35 cellular contexts compared by ENCODE assay signal in genomic region chr15:43544266-43544665, GRCh38. TPM values are rescaled to one million over a fixed set of nuclear protein-coding genes. Genes with fewer than 3 reads are reported as not detected.
"Had no signal": no experiment of that assay in that cellular context is flagged by ENCODE, and none has a peak within 500 bp of the region (broad histone marks: within the 10 kb centered on the region; RNA-seq: fewer than 3 reads in every experiment).

No MANE protein-coding gene starts in this region.

- H3K27ac Mint-ChIP-seq: activated B cell treated with CpG ODN at 0.5 μM for 24 hours; activated CD8-positive, alpha-beta T cell treated with anti-CD3 and anti-CD28 coated beads for 36 hours; activated naive CD4-positive, alpha-beta T cell treated with anti-CD3 and anti-CD28 coated beads for 36 hours; activated naive CD4-positive, alpha-beta T cell treated with anti-CD3 and anti-CD28 coated beads, Interleukin-2, amount 50 U/mL, for 24 hours; activated naive CD8-positive, alpha-beta T cell treated with anti-CD3 and anti-CD28 coated beads for 36 hours; activated naive CD8-positive, alpha-beta T cell treated with anti-CD3 and anti-CD28 coated beads, Interleukin-2, amount 50 U/mL, for 24 hours; activated T-helper 1 cell treated with anti-CD3 and anti-CD28 coated beads, Interleukin-12 subunit alpha, Interleukin-12 subunit beta, Interleukin-2, Interleukin-4 antibody, amounts not matched to agents 30 ng/mL and 10 ng/mL and 1 ng/mL, durations not matched to agents 14 hours and 24 hours and 36 hours; activated T-helper 2 cell treated with anti-CD3 and anti-CD28 coated beads, Interferon-gamma antibody, Interleukin-2, Interleukin-4, amounts not matched to agents 10 μg/mL and 5 μg/mL and 100 μg/mL, durations not matched to agents 14 hours and 24 hours and 36 hours; effector memory CD8-positive, alpha-beta T cell had no signal

- H3K4me3 Mint-ChIP-seq: activated B cell treated with CpG ODN at 0.5 μM for 24 hours; activated CD8-positive, alpha-beta T cell treated with anti-CD3 and anti-CD28 coated beads for 36 hours; activated naive CD4-positive, alpha-beta T cell treated with anti-CD3 and anti-CD28 coated beads for 36 hours; activated naive CD4-positive, alpha-beta T cell treated with anti-CD3 and anti-CD28 coated beads, Interleukin-2, amount 50 U/mL, for 24 hours; activated naive CD8-positive, alpha-beta T cell treated with anti-CD3 and anti-CD28 coated beads for 36 hours; activated naive CD8-positive, alpha-beta T cell treated with anti-CD3 and anti-CD28 coated beads, Interleukin-2, amount 50 U/mL, for 24 hours; activated T-helper 1 cell treated with anti-CD3 and anti-CD28 coated beads, Interleukin-12 subunit alpha, Interleukin-12 subunit beta, Interleukin-2, Interleukin-4 antibody, amounts not matched to agents 30 ng/mL and 10 ng/mL and 1 ng/mL, durations not matched to agents 14 hours and 24 hours and 36 hours; effector memory CD8-positive, alpha-beta T cell had no signal

- H3K4me1 ChIP-seq: adrenal gland, body of pancreas, esophagus muscularis mucosa, foreskin keratinocyte, gastrocnemius medialis, heart left ventricle had no signal

- H3K27ac ChIP-seq: adrenal gland, body of pancreas, esophagus muscularis mucosa, foreskin keratinocyte, gastrocnemius medialis, heart left ventricle, WERI-Rb-1 had no signal

- H3K9me3 ChIP-seq: adrenal gland, body of pancreas, esophagus muscularis mucosa had no signal

- DNase-seq: activated B cell treated with CpG ODN at 0.5 μM for 24 hours; activated CD4-positive, alpha-beta T cell treated with anti-CD3 and anti-CD28 coated beads for 48 hours; activated CD4-positive, alpha-beta T cell treated with anti-CD3 and anti-CD28 coated beads, Interleukin-2, amount 50 U/mL, for 1 hour; activated CD4-positive, alpha-beta T cell treated with anti-CD3 and anti-CD28 coated beads, Interleukin-2, amount 50 U/mL, for 48 hours; activated CD8-positive, alpha-beta memory T cell treated with anti-CD3 and anti-CD28 coated beads for 24 hours; activated CD8-positive, alpha-beta T cell treated with anti-CD3 and anti-CD28 coated beads for 36 hours; activated effector memory CD4-positive, alpha-beta T cell treated with anti-CD3 and anti-CD28 coated beads, Interleukin-2, amount 50 U/mL, for 16 hours; activated naive CD4-positive, alpha-beta T cell treated with anti-CD3 and anti-CD28 coated beads for 36 hours; activated naive CD8-positive, alpha-beta T cell treated with anti-CD3 and anti-CD28 coated beads for 36 hours; activated naive CD8-positive, alpha-beta T cell treated with anti-CD3 and anti-CD28 coated beads, Interleukin-2, amount 50 U/mL, for 24 hours; activated T-cell treated with anti-CD3 and anti-CD28 coated beads, Interleukin-2, amount 50 U/mL, for 1 hour; activated T-cell treated with anti-CD3 and anti-CD28 coated beads, Interleukin-2, amount 50 U/mL, for 48 hours; amygdala; aorta; body of pancreas; caudate nucleus; cortex of kidney; dermis blood vessel endothelial cell; effector CD4-positive, alpha-beta T cell; effector memory CD8-positive, alpha-beta T cell; erythroblast; gastrocnemius medialis; glutamatergic neuron; heart left ventricle; T-helper 2 cell; WERI-Rb-1 had no signal

- FAIRE-seq: colon had no signal

- H3K27me3 Mint-ChIP-seq: activated B cell treated with CpG ODN at 0.5 μM for 24 hours; activated CD8-positive, alpha-beta T cell treated with anti-CD3 and anti-CD28 coated beads for 36 hours; activated naive CD4-positive, alpha-beta T cell treated with anti-CD3 and anti-CD28 coated beads, Interleukin-2, amount 50 U/mL, for 24 hours; activated naive CD8-positive, alpha-beta T cell treated with anti-CD3 and anti-CD28 coated beads for 36 hours; activated naive CD8-positive, alpha-beta T cell treated with anti-CD3 and anti-CD28 coated beads, Interleukin-2, amount 50 U/mL, for 24 hours; effector memory CD8-positive, alpha-beta T cell had no signal

- H3K9me3 Mint-ChIP-seq: activated B cell treated with CpG ODN at 0.5 μM for 24 hours; activated CD8-positive, alpha-beta T cell treated with anti-CD3 and anti-CD28 coated beads for 36 hours; activated naive CD4-positive, alpha-beta T cell treated with anti-CD3 and anti-CD28 coated beads for 36 hours; activated naive CD4-positive, alpha-beta T cell treated with anti-CD3 and anti-CD28 coated beads, Interleukin-2, amount 50 U/mL, for 24 hours; activated naive CD8-positive, alpha-beta T cell treated with anti-CD3 and anti-CD28 coated beads for 36 hours; activated naive CD8-positive, alpha-beta T cell treated with anti-CD3 and anti-CD28 coated beads, Interleukin-2, amount 50 U/mL, for 24 hours; activated T-helper 1 cell treated with anti-CD3 and anti-CD28 coated beads, Interleukin-12 subunit alpha, Interleukin-12 subunit beta, Interleukin-2, Interleukin-4 antibody, amounts not matched to agents 30 ng/mL and 10 ng/mL and 1 ng/mL, durations not matched to agents 14 hours and 24 hours and 36 hours; activated T-helper 2 cell treated with anti-CD3 and anti-CD28 coated beads, Interferon-gamma antibody, Interleukin-2, Interleukin-4, amounts not matched to agents 10 μg/mL and 5 μg/mL and 100 μg/mL, durations not matched to agents 14 hours and 24 hours and 36 hours; effector memory CD8-positive, alpha-beta T cell had no signal

- H3K4me1 Mint-ChIP-seq: activated B cell treated with CpG ODN at 0.5 μM for 24 hours had no signal

- H3K4me3 ChIP-seq: adrenal gland, body of pancreas, esophagus muscularis mucosa, gastrocnemius medialis, heart left ventricle had no signal

- H3K27me3 ChIP-seq: adrenal gland, body of pancreas, esophagus muscularis mucosa, foreskin keratinocyte, gastrocnemius medialis, heart left ventricle had no signal

RNA-seq across cellular contexts. Expression of gene CKMT1B, which starts 49.6 kb away (rescaled TPM):
- total RNA-seq: activated B cell treated with CpG ODN at 0.5 μM for 24 hours, aorta, chondrocyte, dermis blood vessel endothelial cell, fibroblast of lung had no signal
- polyA plus RNA-seq: fibroblast of lung had no signal
